Comparison of ENCODE assay signal across 10 cellular contexts in genomic region chr16:68146583-68146982, GRCh38.
DNase-seq lines count a peak whose midpoint lies in the region; ATAC-seq and TF ChIP-seq lines count a peak whose summit lies in the region.
"Had no signal": no experiment of that assay in that cellular context is flagged by ENCODE, and none has a peak within 500 bp of the region (broad histone marks: within the 10 kb centered on the region; RNA-seq: fewer than 3 reads in every experiment).

No MANE protein-coding gene starts in this region.

- intact Hi-C loops in Right ventricle myocardium superior (cut with DNase I): no loop called here

- TF ChIP-seq CTCF in right atrium auricular region (IDR thresholded peaks at IDR 0.05) (no peak), cardiac fibroblast (IDR thresholded peaks at IDR 0.05; ENCODE audit: low read depth, low read length) (no peak), suprapubic skin (IDR thresholded peaks at IDR 0.05) (no peak)

- H3K27me3 ChIP-seq in right atrium auricular region (no peaks in the 10 kb centered on the region), suprapubic skin (no peaks in the 10 kb centered on the region)

- H3K27ac ChIP-seq in right atrium auricular region (no peak overlapping the region), suprapubic skin (no peak overlapping the region)

- no peaks in the 10 kb centered on the region for H3K9me3 ChIP-seq in right atrium auricular region
- no peaks in the 10 kb centered on the region for H3K9me3 ChIP-seq in suprapubic skin

- DNase-seq in Right ventricle myocardium superior (no peak), right atrium auricular region (ENCODE audit: low spot score) (no peak), cardiac fibroblast (ENCODE audit: low read depth in 2 of 2) (peak; percentile 46 to 81), kidney tubule cell (ENCODE audit: low spot score) (peak; percentile 23), stromal cell of bone marrow (ENCODE audit: low read depth) (peak; percentile 57), suprapubic skin (ENCODE audit: low spot score in 2 of 2) (no peak), mesenteric fat pad (ENCODE audit: low spot score) (no peak)
- DNase-seq: left colon, MM.1S had no signal

- peaks cover 0 to 12% of the 10 kb centered on the region in 2 donors for H3K4me1 ChIP-seq in right atrium auricular region
- peaks cover 20% of the 10 kb centered on the region for H3K4me1 ChIP-seq in suprapubic skin

- TF ChIP-seq POLR2A in suprapubic skin (IDR thresholded peaks at IDR 0.05): no peak

- 13% methylated on average over 2 of the region's 2 CpGs for WGBS in suprapubic skin

- H3K36me3 ChIP-seq in right atrium auricular region (no peaks in the 10 kb centered on the region), suprapubic skin (peaks cover 5% of the 10 kb centered on the region)

- peak; percentile 90 for ATAC-seq in Right ventricle myocardium superior (ENCODE audit: poor library complexity)
- no peak for ATAC-seq in HG03439 (IDR thresholded peaks at IDR 0.05; ENCODE audit: unreplicated experiment)
- ATAC-seq: left colon had no signal

- H3K4me3 ChIP-seq in right atrium auricular region (no peak overlapping the region), cardiac fibroblast (replicated peaks in 1 of 2; ENCODE audit: low read depth in 2 of 2, low read length in 2 of 2) (no peak overlapping the region), suprapubic skin (no peak overlapping the region)

- TF ChIP-seq EP300 in suprapubic skin (IDR thresholded peaks at IDR 0.05): no peak

Comparison
In these comparisons a context has a peak if more than half of its experiments do, and no peak if none do; other contexts are left out.
1. DNase-seq: peak in cardiac fibroblast (2 of 2), kidney tubule cell (single experiment) and stromal cell of bone marrow (single experiment); none in Right ventricle myocardium superior (single experiment), right atrium auricular region (single experiment), suprapubic skin (0 of 2) and mesenteric fat pad (single experiment).